Comparison of ENCODE assay signal across 14 cellular contexts in the genomic region with DNA sequence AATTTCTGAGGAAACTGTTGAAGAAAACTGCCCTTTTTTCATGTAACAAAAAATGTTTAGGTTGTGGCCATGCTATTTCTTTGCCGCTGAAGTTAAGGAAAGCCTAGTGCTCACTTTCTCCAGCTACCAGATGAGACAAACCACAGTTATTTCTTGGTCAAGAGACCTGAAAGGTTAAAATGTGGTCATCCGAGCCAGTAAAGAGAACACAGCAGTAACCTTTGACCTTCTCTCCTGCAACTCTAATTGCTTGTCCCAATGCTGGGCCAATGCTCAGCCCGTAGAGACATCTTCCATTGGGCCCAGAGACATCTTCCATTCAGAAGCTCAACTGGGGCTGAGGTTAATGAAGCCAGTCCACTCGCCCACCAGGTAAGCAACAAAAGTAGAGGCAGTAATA.
"Had no signal": no experiment of that assay in that cellular context is flagged by ENCODE, and none has a peak within 500 bp of the region (broad histone marks: within the 10 kb centered on the region; RNA-seq: fewer than 3 reads in every experiment).

No MANE protein-coding gene starts in this region.

- H3K36me3 ChIP-seq: ascending aorta, brain microvascular endothelial cell, colonic mucosa, left ventricle myocardium inferior, transverse colon had no signal

- H3K27ac ChIP-seq: ascending aorta, brain microvascular endothelial cell, colonic mucosa, left ventricle myocardium inferior, transverse colon had no signal

- DNase-seq: activated CD8-positive, alpha-beta memory T cell treated with anti-CD3 and anti-CD28 coated beads for 24 hours; activated CD8-positive, alpha-beta memory T cell treated with anti-CD3 and anti-CD28 coated beads, Interleukin-2, amount 50 U/mL, for 4 hours; activated T-cell treated with anti-CD3 and anti-CD28 coated beads, Interleukin-2, amount 50 U/mL, for 24 hours; brain microvascular endothelial cell; caudate nucleus; colonic mucosa; left ventricle myocardium inferior; mammary epithelial cell; occipital lobe; small intestine; stimulated activated CD4-positive, alpha-beta T cell treated with anti-CD3 and anti-CD28 coated beads, Interleukin-2, amount 100 ng/mL, for 24 hours; T-helper 1 cell; transverse colon had no signal

- H3K4me3 ChIP-seq: ascending aorta, colonic mucosa, left ventricle myocardium inferior, transverse colon had no signal

- H3K27me3 ChIP-seq: ascending aorta, brain microvascular endothelial cell, colonic mucosa, transverse colon had no signal

- H3K9me3 ChIP-seq: ascending aorta, colonic mucosa, transverse colon had no signal

- H3K4me1 ChIP-seq: ascending aorta, colonic mucosa, left ventricle myocardium inferior had no signal
